ENCODE assay signal across 2 cellular contexts in the genomic region with DNA sequence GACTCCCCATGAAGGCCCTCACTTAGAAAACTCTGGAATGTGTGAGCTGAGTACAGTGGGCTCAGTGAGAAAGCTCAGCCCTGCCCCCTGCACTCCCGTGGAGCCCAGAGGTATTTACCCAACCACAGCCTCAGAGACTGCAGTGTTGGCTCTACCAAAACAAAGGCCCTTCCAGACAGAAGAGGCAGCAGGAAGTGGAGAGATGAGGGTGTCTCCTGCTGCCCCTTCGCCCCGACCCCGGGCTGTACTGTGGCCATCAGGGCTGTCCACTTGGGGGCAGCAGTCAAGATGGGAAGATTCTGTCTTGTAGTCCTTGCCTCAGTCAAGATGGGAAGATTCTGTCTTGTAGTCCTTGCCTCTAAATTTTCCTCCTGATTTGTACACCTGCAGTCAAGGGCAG.
TF ChIP-seq lines count a peak whose summit lies in the region.

No MANE protein-coding gene starts in this region.

TF ChIP-seq in HEK293T, 16 proteins besides CTCF, POLR2A, EP300 and RAD21 (continued from another document):
- TF ChIP-seq, protein P1, sequence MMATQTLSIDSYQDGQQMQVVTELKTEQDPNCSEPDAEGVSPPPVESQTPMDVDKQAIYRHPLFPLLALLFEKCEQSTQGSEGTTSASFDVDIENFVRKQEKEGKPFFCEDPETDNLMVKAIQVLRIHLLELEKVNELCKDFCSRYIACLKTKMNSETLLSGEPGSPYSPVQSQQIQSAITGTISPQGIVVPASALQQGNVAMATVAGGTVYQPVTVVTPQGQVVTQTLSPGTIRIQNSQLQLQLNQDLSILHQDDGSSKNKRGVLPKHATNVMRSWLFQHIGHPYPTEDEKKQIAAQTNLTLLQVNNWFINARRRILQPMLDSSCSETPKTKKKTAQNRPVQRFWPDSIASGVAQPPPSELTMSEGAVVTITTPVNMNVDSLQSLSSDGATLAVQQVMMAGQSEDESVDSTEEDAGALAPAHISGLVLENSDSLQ (IDR thresholded peaks at IDR 0.05): no peak

TF ChIP-seq in WTC11, 78 proteins besides CTCF, POLR2A, EP300 and RAD21 (continued from another document):
- TF ChIP-seq, protein P2, sequence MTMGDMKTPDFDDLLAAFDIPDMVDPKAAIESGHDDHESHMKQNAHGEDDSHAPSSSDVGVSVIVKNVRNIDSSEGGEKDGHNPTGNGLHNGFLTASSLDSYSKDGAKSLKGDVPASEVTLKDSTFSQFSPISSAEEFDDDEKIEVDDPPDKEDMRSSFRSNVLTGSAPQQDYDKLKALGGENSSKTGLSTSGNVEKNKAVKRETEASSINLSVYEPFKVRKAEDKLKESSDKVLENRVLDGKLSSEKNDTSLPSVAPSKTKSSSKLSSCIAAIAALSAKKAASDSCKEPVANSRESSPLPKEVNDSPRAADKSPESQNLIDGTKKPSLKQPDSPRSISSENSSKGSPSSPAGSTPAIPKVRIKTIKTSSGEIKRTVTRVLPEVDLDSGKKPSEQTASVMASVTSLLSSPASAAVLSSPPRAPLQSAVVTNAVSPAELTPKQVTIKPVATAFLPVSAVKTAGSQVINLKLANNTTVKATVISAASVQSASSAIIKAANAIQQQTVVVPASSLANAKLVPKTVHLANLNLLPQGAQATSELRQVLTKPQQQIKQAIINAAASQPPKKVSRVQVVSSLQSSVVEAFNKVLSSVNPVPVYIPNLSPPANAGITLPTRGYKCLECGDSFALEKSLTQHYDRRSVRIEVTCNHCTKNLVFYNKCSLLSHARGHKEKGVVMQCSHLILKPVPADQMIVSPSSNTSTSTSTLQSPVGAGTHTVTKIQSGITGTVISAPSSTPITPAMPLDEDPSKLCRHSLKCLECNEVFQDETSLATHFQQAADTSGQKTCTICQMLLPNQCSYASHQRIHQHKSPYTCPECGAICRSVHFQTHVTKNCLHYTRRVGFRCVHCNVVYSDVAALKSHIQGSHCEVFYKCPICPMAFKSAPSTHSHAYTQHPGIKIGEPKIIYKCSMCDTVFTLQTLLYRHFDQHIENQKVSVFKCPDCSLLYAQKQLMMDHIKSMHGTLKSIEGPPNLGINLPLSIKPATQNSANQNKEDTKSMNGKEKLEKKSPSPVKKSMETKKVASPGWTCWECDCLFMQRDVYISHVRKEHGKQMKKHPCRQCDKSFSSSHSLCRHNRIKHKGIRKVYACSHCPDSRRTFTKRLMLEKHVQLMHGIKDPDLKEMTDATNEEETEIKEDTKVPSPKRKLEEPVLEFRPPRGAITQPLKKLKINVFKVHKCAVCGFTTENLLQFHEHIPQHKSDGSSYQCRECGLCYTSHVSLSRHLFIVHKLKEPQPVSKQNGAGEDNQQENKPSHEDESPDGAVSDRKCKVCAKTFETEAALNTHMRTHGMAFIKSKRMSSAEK (CRISPR knock-in tag; IDR thresholded peaks at IDR 0.05; ENCODE audit: borderline replicate concordance): no peak
- TF ChIP-seq ZNF219 (CRISPR knock-in tag; IDR thresholded peaks at IDR 0.05; ENCODE audit: borderline replicate concordance) (no peak), ELF4 (CRISPR knock-in tag; IDR thresholded peaks at IDR 0.05; ENCODE audit: low read depth) (no peak)
TF ChIP-seq in WTC11: peak in this region for 0.
